18 cellular contexts compared by ENCODE assay signal in the genomic region with DNA sequence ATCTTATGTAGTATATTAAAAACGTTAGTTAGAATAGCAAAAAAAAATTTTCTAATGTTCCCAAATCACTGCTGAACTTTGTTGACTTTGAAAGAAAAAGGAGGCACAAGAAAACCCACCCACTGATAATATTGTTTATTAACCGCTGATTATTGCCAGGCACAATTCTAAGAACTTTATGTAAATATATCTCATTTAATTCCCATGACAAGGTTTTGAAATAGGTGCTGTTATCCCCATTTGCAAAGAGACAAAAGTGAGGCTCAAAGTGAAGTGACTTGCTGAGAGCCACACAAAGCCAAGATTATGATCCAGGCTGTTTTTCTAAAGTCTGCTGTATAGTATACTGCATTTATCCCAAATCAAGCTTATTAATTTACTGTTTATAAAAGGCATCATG. TPM values are rescaled to one million over a fixed set of nuclear protein-coding genes. Genes with fewer than 3 reads are reported as not detected.
DNase-seq lines count a peak whose midpoint lies in the region; ATAC-seq, FAIRE-seq and TF ChIP-seq lines count a peak whose summit lies in the region.
"Had no signal": no experiment of that assay in that cellular context is flagged by ENCODE, and none has a peak within 500 bp of the region (broad histone marks: within the 10 kb centered on the region; RNA-seq: fewer than 3 reads in every experiment).

No MANE protein-coding gene starts in this region.

- no peaks in the 10 kb centered on the region for H3K27me3 Mint-ChIP-seq in effector memory CD8-positive, alpha-beta T cell

- no peak overlapping the region for H3K4me3 Mint-ChIP-seq in effector memory CD8-positive, alpha-beta T cell

- FAIRE-seq in GM12892 (lab: Jason Lieb, UNC) = peak; percentile 17
- no peak for FAIRE-seq in D721Med (lab: Jason Lieb, UNC)
- FAIRE-seq: G401.6 had no signal

- no peak for TF ChIP-seq CTCF in D721Med (IDR thresholded peaks at IDR 0.05; ENCODE audit: insufficient read depth, missing control alignments)

- no peaks in the 10 kb centered on the region for H3K27me3 ChIP-seq in aorta (ENCODE audit: control insufficient read depth in 1 of 2, insufficient read depth in 2 of 2, low read length in 1 of 2)
- H3K27me3 ChIP-seq: Peyer's patch, sigmoid colon had no signal

- ATAC-seq in GM19043 (IDR thresholded peaks at IDR 0.05; ENCODE audit: low read depth, unreplicated experiment) (peak; percentile 3), HG02938 (IDR thresholded peaks at IDR 0.05; ENCODE audit: unreplicated experiment) (peak; percentile 5), aorta (ENCODE audit: low FRiP score) (no peak)
- ATAC-seq in effector memory CD8-positive, alpha-beta T cell (replicated peaks) = no peak
- ATAC-seq: SK-N-SH treated with all-trans-retinoic acid at 6 μM for 48 hours had no signal

- TF ChIP-seq POLR2A in GM12892 (IDR thresholded peaks at IDR 0.05; ENCODE audit: low read depth, low read length) = no peak

- H3K4me1 Mint-ChIP-seq in effector memory CD8-positive, alpha-beta T cell (ENCODE audit: low read depth in 2 of 2) = peaks cover 0 to 10% of the 10 kb centered on the region in 2 donors

- peaks cover 5% of the 10 kb centered on the region in 2 donors for H3K36me3 ChIP-seq in aorta (ENCODE audit: control insufficient read depth in 1 of 2, insufficient read depth in 2 of 2, low read length in 1 of 2)

- H3K9me3 Mint-ChIP-seq in effector memory CD8-positive, alpha-beta T cell = no peaks in the 10 kb centered on the region

- no peak overlapping the region for H3K27ac ChIP-seq in aorta (ENCODE audit: low read depth in 1 of 2, low read length in 2 of 2)
- H3K27ac ChIP-seq: HL-60, Peyer's patch, sigmoid colon had no signal

- intact Hi-C loops in aorta (cut with DNase I) = no loop called here

- H3K9me3 ChIP-seq in aorta (ENCODE audit: control insufficient read depth, low read length) = no peaks in the 10 kb centered on the region
- H3K9me3 ChIP-seq: HAP-1, Peyer's patch, sigmoid colon had no signal

- DNase-seq in GM12892 (ENCODE audit: insufficient read length) = no peak
- DNase-seq in effector memory CD8-positive, alpha-beta T cell = no peak
- DNase-seq in NCI-H526 (lab: John Stamatoyannopoulos, UW) = no peak
- DNase-seq in aorta = no peak
- no peak for DNase-seq in D721Med (ENCODE audit: insufficient read length, low spot score)
- DNase-seq in UCSD-AML1 (lab: John Stamatoyannopoulos, UW; ENCODE audit: unreplicated experiment) = no peak
- DNase-seq: amygdala; NCI-H1092 treated with DMSO at 0.1 percent for 48 hours; NCI-H774; Peyer's patch; sigmoid colon; stimulated activated CD4-positive, alpha-beta T cell treated with anti-CD3 and anti-CD28 coated beads, Interleukin-2, amount 100 ng/mL, for 24 hours had no signal

- H3K27ac Mint-ChIP-seq in effector memory CD8-positive, alpha-beta T cell = peak overlapping the region; percentile 82 to 86

- 46 to 53% methylated on average over 2 of the region's 2 CpGs for WGBS in aorta, 2 donors

- no peak overlapping the region for H3K4me3 ChIP-seq in aorta (ENCODE audit: low read length in 2 of 2)
- H3K4me3 ChIP-seq: HAP-1, Peyer's patch, sigmoid colon had no signal

- no peaks in the 10 kb centered on the region for H3K4me1 ChIP-seq in aorta (ENCODE audit: control insufficient read depth in 1 of 2, insufficient read depth in 2 of 2, low read length in 2 of 2)
- H3K4me1 ChIP-seq: Peyer's patch had no signal

- peaks cover 70% of the 10 kb centered on the region for H3K36me3 Mint-ChIP-seq in effector memory CD8-positive, alpha-beta T cell (ENCODE audit: insufficient read depth)

RNA-seq across cellular contexts. Expression of gene SASS6, which starts 56.4 kb away (rescaled TPM):
- polyA plus RNA-seq in GM12892 (2012; ENCODE audit: missing spikeins) = 8.1 TPM
- total RNA-seq in aorta = 1 to 10 TPM; 2.1 to 2.5 TPM
- polyA plus RNA-seq in aorta = 1 to 10 TPM in 1 of 2 donors, under 1 TPM in 1; 0.88 to 1.7 TPM

RNA-seq across cellular contexts. Expression of gene TRMT13, which starts 56.6 kb away (rescaled TPM):
- 13.1 TPM for polyA plus RNA-seq in GM12892 (2012; ENCODE audit: missing spikeins)
- 10 to 100 TPM; 11.7 to 18.4 TPM for total RNA-seq in aorta
- 10 to 100 TPM in 1 of 2 donors, 1 to 10 TPM in 1; 4.9 to 11.9 TPM for polyA plus RNA-seq in aorta

Comparison
In these comparisons a context has a peak if more than half of its experiments do, and no peak if none do; other contexts are left out.
1. ATAC-seq: peak in GM19043 (single experiment) and HG02938 (single experiment); none in effector memory CD8-positive, alpha-beta T cell (single experiment) and aorta (single experiment).